Comparison of ENCODE assay signal across 12 cellular contexts in the genomic region with DNA sequence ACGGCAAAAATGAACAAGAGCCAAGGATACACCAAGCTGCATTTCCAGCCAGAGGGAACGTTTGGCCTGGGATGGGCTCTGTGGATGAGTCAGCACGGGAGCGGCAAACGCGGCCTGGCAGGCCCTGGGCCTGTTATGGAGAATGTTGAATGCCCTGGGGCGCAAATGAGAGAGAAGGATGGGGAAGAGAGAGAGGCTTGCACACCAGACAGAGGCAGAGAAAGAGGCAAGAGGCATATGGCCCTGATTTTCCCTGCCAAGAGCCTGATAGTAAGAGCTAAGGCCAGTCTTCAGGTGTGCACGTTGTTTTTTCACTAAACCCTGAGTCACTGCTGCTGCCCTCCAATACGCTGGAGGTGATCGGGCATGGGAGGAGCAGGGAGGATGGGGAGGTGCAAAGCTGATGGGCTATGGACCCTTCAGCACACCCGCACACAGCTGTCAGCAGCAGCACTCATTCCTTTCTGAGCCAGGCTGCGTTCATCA.
DNase-seq lines count a peak whose midpoint lies in the region; ATAC-seq and TF ChIP-seq lines count a peak whose summit lies in the region.
"Had no signal": no experiment of that assay in that cellular context is flagged by ENCODE, and none has a peak within 500 bp of the region (broad histone marks: within the 10 kb centered on the region; RNA-seq: fewer than 3 reads in every experiment).

No MANE protein-coding gene starts in this region.

- H3K36me3 ChIP-seq in HUES64 (ENCODE audit: insufficient read depth, low read length) = no peaks in the 10 kb centered on the region
- no peaks in the 10 kb centered on the region for H3K36me3 ChIP-seq in lower lobe of right lung

- CTCF ChIA-PET in AG04450 (lab: Charles Lee) (interaction anchor here (0.6 to 0.8 kb wide), 2 partner anchors 214 to 361 kb away, joined by 3 read pairs; no protein-coding TSS in a partner anchor), GM10248 (lab: Yijun Ruan, JAX) (interaction anchor here (1.2 kb wide), 1 partner anchor 12 kb away, joined by 4 read pairs; no protein-coding TSS in a partner anchor)

- in situ Hi-C loops in T47D (cut with HindIII; ENCODE audit: low pct_unique_long_range_greater_than_20kb, low sequenced_read_pairs) = no loop called here

- TF ChIP-seq CTCF in AG04450 (IDR thresholded peaks at IDR 0.05; ENCODE audit: low read depth, low read length) = no peak
- no peak for TF ChIP-seq CTCF in lower lobe of right lung (IDR thresholded peaks at IDR 0.05)
- TF ChIP-seq CTCF in GM10248 (IDR thresholded peaks at IDR 0.05; ENCODE audit: control extremely low read depth, extremely low read depth, low read depth, missing control alignments) = no peak

- POLR2A ChIA-PET in AG04450 (lab: Yijun Ruan, JAX) (no interaction called here), GM10248 (lab: Yijun Ruan, JAX) (no interaction called here)

- H3K9ac ChIP-seq in HUES64 (ENCODE audit: low read depth, low read length) = peak overlapping the region; percentile 53; the same call in 1 of the 2 replicates

- peaks cover 2% of the 10 kb centered on the region; the same call in 1 of the 2 replicates for H3K9me3 ChIP-seq in AG04450 (ENCODE audit: control insufficient read depth, insufficient read depth, low read length)
- H3K9me3 ChIP-seq in HUES64 (ENCODE audit: insufficient read depth, low read depth, low read length) = no peaks in the 10 kb centered on the region
- H3K9me3 ChIP-seq in lower lobe of right lung = no peaks in the 10 kb centered on the region

- H3K27ac ChIP-seq in AG04450 (ENCODE audit: low read depth, low read length) = peak overlapping the region; percentile 39
- H3K27ac ChIP-seq in HUES64 (ENCODE audit: low read depth, low read length) = no peak overlapping the region
- H3K27ac ChIP-seq in lower lobe of right lung = no peak overlapping the region

- DNase-seq in AG04450 (ENCODE audit: low read depth, low spot score) (peak; percentile 24), T47D (ENCODE audit: low read depth in 1 of 2, low spot score in 1 of 2) (peak; percentile 16 to 61), lower lobe of right lung (no peak), GM10248 (ENCODE audit: extremely low spot score) (no peak), NCI-H1048 (lab: John Stamatoyannopoulos, UW) (no peak)
- DNase-seq: NCI-H1417 treated with DMSO at 0.1 percent for 48 hours had no signal

- ATAC-seq in lower lobe of right lung (peak; percentile 29 to 40), HG02642 (IDR thresholded peaks at IDR 0.05; ENCODE audit: poor library complexity, unreplicated experiment) (no peak), HG02610 (IDR thresholded peaks at IDR 0.05; ENCODE audit: unreplicated experiment) (no peak)
- ATAC-seq: activated CD4-positive, CD25-positive, alpha-beta regulatory T cell treated with anti-CD3 and anti-CD28 coated beads, Interleukin-2, amount 50 U/mL, for 24 hours; stimulated activated memory B cell treated with anti-CD40 and anti-IgM and Interleukin-4, amounts not matched to agents 10 μg/mL and 1 μg/mL and 100 μg/mL, for 72 hours had no signal

- H3K27me3 ChIP-seq in AG04450 (ENCODE audit: control insufficient read depth, insufficient read depth, low read length) (no peaks in the 10 kb centered on the region), HUES64 (ENCODE audit: insufficient read depth, low read length) (no peaks in the 10 kb centered on the region), lower lobe of right lung (ENCODE audit: low read depth) (no peaks in the 10 kb centered on the region)
- H3K27me3 ChIP-seq: dorsolateral prefrontal cortex had no signal

- H3K4me3 ChIP-seq in AG04450 (ENCODE audit: low read depth, low read length) (no peak overlapping the region), HUES64 (ENCODE audit: low read length) (no peak overlapping the region), lower lobe of right lung (no peak overlapping the region)
- H3K4me3 ChIP-seq: dorsolateral prefrontal cortex had no signal

- intact Hi-C loops in lower lobe of right lung (cut with DNase I) = no loop called here

- peaks cover 9% of the 10 kb centered on the region; the same call in 1 of the 2 replicates for H3K4me1 ChIP-seq in HUES64 (ENCODE audit: insufficient read depth, low read length)
- H3K4me1 ChIP-seq in lower lobe of right lung = no peaks in the 10 kb centered on the region

- 54% methylated on average over 12 of the region's 12 CpGs for WGBS in HUES64

Comparison
In these comparisons a context has a peak if more than half of its experiments do, and no peak if none do; other contexts are left out.
1. DNase-seq: peak in AG04450 (single experiment) and T47D (2 of 2); none in lower lobe of right lung (single experiment), GM10248 (single experiment) and NCI-H1048 (single experiment).
2. ATAC-seq: peak in lower lobe of right lung (2 of 2); none in HG02642 (single experiment) and HG02610 (single experiment).